Comparison of ENCODE assay signal across 16 cellular contexts in genomic region chr6:48194596-48195295, GRCh38.
"Had no signal": no experiment of that assay in that cellular context is flagged by ENCODE, and none has a peak within 500 bp of the region (broad histone marks: within the 10 kb centered on the region; RNA-seq: fewer than 3 reads in every experiment).

No MANE protein-coding gene starts in this region.

- DNase-seq: activated CD4-positive, CD25-positive, alpha-beta regulatory T cell treated with anti-CD3 and anti-CD28 coated beads, Interleukin-2, amount 50 U/mL, for 72 hours; activated naive CD4-positive, alpha-beta T cell; activated naive CD8-positive, alpha-beta T cell treated with anti-CD3 and anti-CD28 coated beads, Interleukin-2, amount 10 ng/mL, durations not matched to agents 7 days and 5 days; activated T-cell treated with anti-CD3 and anti-CD28 coated beads for 4 hours; aorta; cerebellar nuclear complex; effector memory CD4-positive, alpha-beta T cell; islet precursor cell; mesendoderm; natural killer cell; stimulated activated CD4-positive, alpha-beta T cell treated with anti-CD3 and anti-CD28 coated beads, Interleukin-4, amount 100 ng/mL, for 24 hours; T-cell; T1000; transverse colon had no signal

- H3K4me1 ChIP-seq: transverse colon had no signal

- H3K9me3 ChIP-seq: transverse colon had no signal

- H3K27ac ChIP-seq: skin epidermis, transverse colon had no signal

- H3K27me3 ChIP-seq: transverse colon had no signal

- FAIRE-seq: frontal cortex had no signal

- H3K4me3 ChIP-seq: skin epidermis, transverse colon had no signal

- ATAC-seq: natural killer cell, T-cell had no signal

- H3K36me3 ChIP-seq: transverse colon had no signal
